In the genomic region with DNA sequence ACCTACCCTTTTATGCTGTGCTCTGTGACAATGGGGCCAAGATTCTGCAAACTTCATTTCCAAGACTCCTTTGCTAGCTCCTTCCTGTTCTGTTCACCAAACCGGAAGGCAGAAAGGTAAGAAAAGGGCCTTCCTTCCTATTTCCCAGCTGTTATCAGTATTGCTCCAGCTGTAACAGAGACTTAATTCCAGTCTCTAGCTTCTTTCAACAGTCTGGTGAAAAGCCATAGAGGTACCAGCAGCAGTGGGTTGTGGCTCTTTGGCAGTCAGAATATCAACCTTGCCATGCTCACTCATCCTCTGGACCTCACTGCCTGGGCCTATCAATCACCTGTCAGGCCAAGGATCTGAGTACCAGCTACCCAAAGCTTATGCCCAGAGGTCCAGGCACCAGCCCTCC, we compare ENCODE assay signal across 28 cellular contexts.
DNase-seq lines count a peak whose midpoint lies in the region; ATAC-seq, FAIRE-seq and TF ChIP-seq lines count a peak whose summit lies in the region.
"Had no signal": no experiment of that assay in that cellular context is flagged by ENCODE, and none has a peak within 500 bp of the region (broad histone marks: within the 10 kb centered on the region; RNA-seq: fewer than 3 reads in every experiment).

No MANE protein-coding gene starts in this region.

- H2BK12ac ChIP-seq in trophoblast cell (ENCODE audit: low read length): no peak overlapping the region

- H3K4me1 ChIP-seq in GM23338 (ENCODE audit: insufficient read depth): peaks cover 8% of the 10 kb centered on the region; the same call in 1 of the 2 replicates
- peaks cover 8% of the 10 kb centered on the region for H3K4me1 ChIP-seq in endothelial cell of umbilical vein (ENCODE audit: control insufficient read depth, extremely low read depth, insufficient read depth, low read length)
- peaks cover 0 to 1% of the 10 kb centered on the region in 2 experiments for H3K4me1 ChIP-seq in trophoblast cell (ENCODE audit: control insufficient read depth in 1 of 2, insufficient read depth in 2 of 2, low read length in 2 of 2)
- H3K4me1 ChIP-seq: A549, BE2C had no signal

- no peaks in the 10 kb centered on the region for H3K9me1 ChIP-seq in endothelial cell of umbilical vein (replicated peaks; ENCODE audit: control insufficient read depth, extremely low read depth, insufficient read depth, low read length)

- H3K36me3 ChIP-seq in GM23338 (ENCODE audit: insufficient read depth): peaks cover 10% of the 10 kb centered on the region
- H3K36me3 ChIP-seq in endothelial cell of umbilical vein (ENCODE audit: control insufficient read depth in 2 of 2, extremely low read depth in 1 of 2, insufficient read depth in 2 of 2, low read length in 2 of 2): peaks cover 0 to 11% of the 10 kb centered on the region in 2 experiments
- peaks cover 3 to 6% of the 10 kb centered on the region in 2 experiments for H3K36me3 ChIP-seq in trophoblast cell (ENCODE audit: control insufficient read depth in 1 of 2, insufficient read depth in 2 of 2, low read length in 2 of 2)

- H2BK5ac ChIP-seq in trophoblast cell (ENCODE audit: low read depth, low read length, poor library complexity): no peak overlapping the region

- no peak overlapping the region for H4K91ac ChIP-seq in trophoblast cell (ENCODE audit: low read depth, low read length)

- FAIRE-seq in endothelial cell of umbilical vein (lab: Jason Lieb, UNC): no peak
- FAIRE-seq: A549, GM12891, HTR-8/SVneo had no signal

- no peak overlapping the region for H2AK5ac ChIP-seq in trophoblast cell (ENCODE audit: low read length)

- no peak overlapping the region for H3K18ac ChIP-seq in trophoblast cell (ENCODE audit: low read length)

- DNase-seq in GM23338 (ENCODE audit: low spot score) (no peak), endothelial cell of umbilical vein (ENCODE audit: low read depth, low spot score) (peak; percentile 8), trophoblast cell (peak; percentile 66 to 76), AG08395 (ENCODE audit: low spot score) (no peak), DMS79 treated with DMSO at 0.1 percent for 48 hours (lab: John Stamatoyannopoulos, UW) (no peak)
- DNase-seq: BE2C; CD4-positive, alpha-beta T cell; COR-L47; DMS 273 treated with DMSO at 0.1 percent for 48 hours; DND-41; GM23248; Kasumi-1; MG63; NCI-H1417; NCI-H1694 treated with DMSO at 0.1 percent for 48 hours; NCI-H446 treated with DMSO at 0.1 percent for 48 hours; NCI-H526 treated with DMSO at 0.1 percent for 48 hours; PC-3; RPMI8226; SHP77 treated with DMSO at 0.1 percent for 48 hours had no signal

- TF ChIP-seq POLR2A in endothelial cell of umbilical vein (IDR thresholded peaks at IDR 0.05; ENCODE audit: low read depth, low read length): no peak

- H3K9me3 Mint-ChIP-seq in GM23338: no peaks in the 10 kb centered on the region; the same call in 2 of the 3 replicates
- H3K9me3 Mint-ChIP-seq: CD4-positive, alpha-beta T cell; IgD-negative memory B cell had no signal

- no peak overlapping the region for H4K8ac ChIP-seq in trophoblast cell (ENCODE audit: low read depth, low read length)

- no peaks in the 10 kb centered on the region for H3K79me1 ChIP-seq in trophoblast cell (ENCODE audit: low read length)

- H3K4me1 Mint-ChIP-seq in GM23338: peaks cover 11% of the 10 kb centered on the region

- H3K4me2 ChIP-seq in GM23338: no peak overlapping the region
- H3K4me2 ChIP-seq in endothelial cell of umbilical vein (ENCODE audit: insufficient read depth, low read length): no peak overlapping the region
- H3K4me2 ChIP-seq in trophoblast cell (ENCODE audit: low read length): no peak overlapping the region
- H3K4me2 ChIP-seq: A549 had no signal

- H3K14ac ChIP-seq in trophoblast cell (ENCODE audit: low read length): no peak overlapping the region

- no TSS peak for BruUV-seq in endothelial cell of umbilical vein (replicated peaks; lab: Mats Ljungman, UMichigan)

- H3K27ac Mint-ChIP-seq in GM23338: peak overlapping the region; percentile 26
- H3K27ac Mint-ChIP-seq: CD4-positive, alpha-beta T cell; IgD-negative memory B cell had no signal

- H3K36me3 Mint-ChIP-seq in GM23338 (ENCODE audit: low read depth): peaks cover 16% of the 10 kb centered on the region

- H3K9ac ChIP-seq in endothelial cell of umbilical vein (replicated peaks; ENCODE audit: extremely low read depth, insufficient read depth, low read length) (no peak overlapping the region), trophoblast cell (ENCODE audit: low read length) (no peak overlapping the region)
- H3K9ac ChIP-seq: GM23248 had no signal

- dilution Hi-C loops in endothelial cell of umbilical vein (cut with MboI; ENCODE audit: extremely low pct_ligation_motif_present, low sequenced_read_pairs): no loop called here

- no peak overlapping the region for H3K4ac ChIP-seq in trophoblast cell (ENCODE audit: low read depth, low read length)

- TF ChIP-seq CTCF in GM23338 (conservative IDR thresholded peaks at IDR 0.05; ENCODE audit: low read depth in 2 of 2) (no peak), VCaP (conservative IDR thresholded peaks at IDR 0.05) (no peak), endothelial cell of umbilical vein (IDR thresholded peaks at IDR 0.05; ENCODE audit: extremely low read depth in 1 of 2, insufficient read depth in 1 of 2, low read depth in 1 of 2, low read length in 2 of 2) (no peak)

- no peak for ATAC-seq in GM23338
- no peak for ATAC-seq in GM19023 (IDR thresholded peaks at IDR 0.05; ENCODE audit: unreplicated experiment)
- ATAC-seq: HCT116, PC-3 had no signal

- H2AFZ ChIP-seq in GM23338: no peak overlapping the region
- no peak overlapping the region for H2AFZ ChIP-seq in endothelial cell of umbilical vein (ENCODE audit: low read depth, low read length)
- H2AFZ ChIP-seq in trophoblast cell (ENCODE audit: insufficient read depth, low read length, poor library complexity): no peak overlapping the region
- H2AFZ ChIP-seq: GM23248 had no signal

- H3K9me3 ChIP-seq in endothelial cell of umbilical vein (replicated peaks; ENCODE audit: control insufficient read depth, insufficient read depth, low read length): no peaks in the 10 kb centered on the region
- no peaks in the 10 kb centered on the region for H3K9me3 ChIP-seq in trophoblast cell (ENCODE audit: insufficient read depth, low read depth, low read length)
- H3K9me3 ChIP-seq: A549, BE2C, MG63 had no signal

- H3K27me3 Mint-ChIP-seq in GM23338 (ENCODE audit: insufficient read depth, low read depth, poor library complexity): no peaks in the 10 kb centered on the region
- H3K27me3 Mint-ChIP-seq: CD4-positive, alpha-beta T cell; IgD-negative memory B cell had no signal

- H3K23ac ChIP-seq in trophoblast cell (ENCODE audit: low read length): no peak overlapping the region

- no peaks in the 10 kb centered on the region for H3K9me2 ChIP-seq in GM23338 (ENCODE audit: insufficient read depth)

- H3K79me2 ChIP-seq in GM23338 (replicated peaks; ENCODE audit: insufficient read depth) (peaks cover 67% of the 10 kb centered on the region), endothelial cell of umbilical vein (ENCODE audit: control insufficient read depth, insufficient read depth, low read length) (peaks cover 30% of the 10 kb centered on the region), trophoblast cell (ENCODE audit: control insufficient read depth, insufficient read depth, low read length, poor library complexity) (no peaks in the 10 kb centered on the region)

- CTCF ChIA-PET in endothelial cell of umbilical vein (lab: Charles Lee): interaction anchor here (0.8 to 1.2 kb wide), 3 partner anchors 13 to 284 kb away, joined by 3 to 4 read pairs (median 3); no protein-coding TSS in a partner anchor

- WGBS in trophoblast cell (ENCODE audit: extremely low coverage, insufficient coverage, insufficient read length): no CpG with 5 or more reads among the region's 1 CpG

- no peaks in the 10 kb centered on the region for H3K27me3 ChIP-seq in GM23338 (ENCODE audit: insufficient read depth)
- no peaks in the 10 kb centered on the region for H3K27me3 ChIP-seq in endothelial cell of umbilical vein (ENCODE audit: control insufficient read depth in 2 of 2, insufficient read depth in 2 of 2, low read length in 2 of 2)
- no peaks in the 10 kb centered on the region for H3K27me3 ChIP-seq in trophoblast cell (ENCODE audit: insufficient read depth, low read length)
- H3K27me3 ChIP-seq: BE2C, MG63 had no signal

- H4K20me1 ChIP-seq in GM23338 (replicated peaks; ENCODE audit: insufficient read depth) (0 out of 2 replicates have a peak, but pooled peaks cover 20% of the 10 kb centered on the region), endothelial cell of umbilical vein (replicated peaks; ENCODE audit: control insufficient read depth, extremely low read depth, insufficient read depth, low read length) (no peaks in the 10 kb centered on the region)

- H3F3A ChIP-seq in GM23338 (replicated peaks; ENCODE audit: low read depth): 0 out of 2 replicates have a peak, but pooled peaks cover 9% of the 10 kb centered on the region

- POLR2A ChIA-PET in endothelial cell of umbilical vein (lab: Charles Lee): no interaction called here

- no peak overlapping the region for H4K12ac ChIP-seq in trophoblast cell (ENCODE audit: low read depth, low read length)

- no peak overlapping the region for H3K4me3 Mint-ChIP-seq in GM23338
- H3K4me3 Mint-ChIP-seq: CD4-positive, alpha-beta T cell; IgD-negative memory B cell had no signal

- H3K27ac ChIP-seq in GM23338 (ENCODE audit: low read depth) (no peak overlapping the region), VCaP (peak overlapping the region; percentile 55; the same call in 1 of the 2 replicates), endothelial cell of umbilical vein (ENCODE audit: insufficient read depth, low read depth, low read length) (no peak overlapping the region), trophoblast cell (ENCODE audit: low read depth, low read length) (no peak overlapping the region)
- H3K27ac ChIP-seq: A549, GM23248, SK-N-MC had no signal

- H3K4me3 ChIP-seq in GM23338 (no peak overlapping the region), endothelial cell of umbilical vein (replicated peaks in 1 of 3; ENCODE audit: insufficient read depth in 1 of 3, low read depth in 1 of 3, low read length in 3 of 3) (no peak overlapping the region), trophoblast cell (ENCODE audit: low read depth, low read length) (no peak overlapping the region)
- H3K4me3 ChIP-seq: A549, GM23248, MG63, SK-N-MC had no signal

- intact Hi-C loops in endothelial cell of umbilical vein (cut with micrococcal nuclease): no loop called here

- H2BK120ac ChIP-seq in trophoblast cell (ENCODE audit: insufficient read depth, low read length, poor library complexity): no peak overlapping the region

TF ChIP-seq in endothelial cell of umbilical vein, 7 proteins besides CTCF, POLR2A, EP300 and RAD21 (continues in another document):
- TF ChIP-seq, protein P1, sequence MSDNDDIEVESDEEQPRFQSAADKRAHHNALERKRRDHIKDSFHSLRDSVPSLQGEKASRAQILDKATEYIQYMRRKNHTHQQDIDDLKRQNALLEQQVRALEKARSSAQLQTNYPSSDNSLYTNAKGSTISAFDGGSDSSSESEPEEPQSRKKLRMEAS (IDR thresholded peaks at IDR 0.05; ENCODE audit: insufficient read depth, insufficient read length): no peak
- TF ChIP-seq EZH2 (IDR thresholded peaks at IDR 0.05; ENCODE audit: borderline replicate concordance, low read depth, low read length, severe bottlenecking) (no peak), MYC (IDR thresholded peaks at IDR 0.05; ENCODE audit: low read depth, low read length) (no peak), GATA2 (IDR thresholded peaks at IDR 0.05; ENCODE audit: insufficient read depth, insufficient read length, low read depth, low read length) (no peak)

Comparison
In these comparisons a context has a peak if more than half of its experiments do, and no peak if none do; other contexts are left out.
1. DNase-seq: peak in endothelial cell of umbilical vein (single experiment) and trophoblast cell (2 of 2); none in GM23338 (single experiment), AG08395 (single experiment) and DMS79 treated with DMSO at 0.1 percent for 48 hours (single experiment).